In the genomic region with DNA sequence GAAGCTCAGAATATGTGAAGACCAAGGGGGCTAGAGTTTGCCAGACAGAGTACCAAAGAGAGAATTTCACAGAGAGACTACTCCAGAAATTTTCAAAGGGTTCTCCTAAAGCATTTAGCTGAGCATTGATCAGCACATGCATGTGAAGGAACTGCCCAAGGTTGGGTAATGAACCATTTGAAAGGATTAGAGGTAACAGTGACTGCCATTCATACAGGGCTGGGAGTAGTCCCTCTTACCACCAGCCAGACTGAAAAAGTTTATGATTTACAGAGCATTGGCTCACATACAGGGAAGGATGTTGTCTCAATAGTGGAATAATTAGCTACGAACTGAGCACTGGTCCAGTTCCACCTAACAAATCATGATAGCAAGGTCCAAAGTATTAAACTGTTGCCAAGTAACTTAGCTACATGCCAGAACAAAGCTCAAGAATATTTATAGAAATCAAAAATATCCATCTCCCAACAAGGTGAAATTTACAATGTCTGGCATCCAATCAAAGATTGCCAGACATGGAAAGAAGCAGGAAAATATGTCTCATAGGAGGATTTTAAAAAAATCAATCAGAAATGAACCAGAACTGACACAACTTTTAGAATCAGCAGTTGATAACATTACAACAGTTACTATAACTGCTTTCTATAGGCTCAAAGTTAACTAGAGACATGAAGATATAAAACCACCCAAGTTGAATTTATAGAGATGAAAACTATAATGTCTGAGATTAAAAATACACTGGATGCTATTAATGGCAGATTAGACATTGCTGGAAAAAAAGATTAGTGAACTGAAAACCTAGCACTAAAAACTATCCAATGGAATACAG, we compare ENCODE assay signal across 15 cellular contexts.
"Had no signal": no experiment of that assay in that cellular context is flagged by ENCODE, and none has a peak within 500 bp of the region (broad histone marks: within the 10 kb centered on the region; RNA-seq: fewer than 3 reads in every experiment).

No MANE protein-coding gene starts in this region.

- H3K27ac ChIP-seq: epithelial cell of prostate, psoas muscle, spleen, testis had no signal

- H3K9me3 ChIP-seq: testis had no signal

- FAIRE-seq: frontal cortex had no signal

- H3K4me3 ChIP-seq: psoas muscle, spleen, testis had no signal

- H3K27me3 ChIP-seq: spleen, testis had no signal

- DNase-seq: activated CD4-positive, alpha-beta memory T cell treated with anti-CD3 and anti-CD28 coated beads, Interleukin-2, amount 10 ng/mL, durations not matched to agents 7 days and 5 days; activated CD4-positive, alpha-beta T cell treated with anti-CD3 and anti-CD28 coated beads for 36 hours; activated effector memory CD4-positive, alpha-beta T cell treated with anti-CD3 and anti-CD28 coated beads, Interleukin-2, amount 50 U/mL, for 16 hours; activated T-cell treated with anti-CD3 and anti-CD28 coated beads, Interleukin-2, amount 50 U/mL, for 4 hours; effector memory CD8-positive, alpha-beta T cell; head of caudate nucleus; left ventricle myocardium superior; mesenchymal stem cell; psoas muscle; spleen; stimulated activated naive CD8-positive, alpha-beta T cell treated with anti-CD3 and anti-CD28 coated beads, Interleukin-15, amount 100 ng/mL, for 72 hours; T-helper 17 cell; testis had no signal

- H3K4me1 ChIP-seq: psoas muscle, spleen, testis had no signal

- H3K36me3 ChIP-seq: spleen had no signal
